1 cellular context compared by ENCODE assay signal in genomic region chrX:110462957-110463356, GRCh38.
TF ChIP-seq lines count a peak whose summit lies in the region.

No MANE protein-coding gene starts in this region.

TF ChIP-seq in GM23338, 12 proteins besides CTCF, POLR2A, EP300 and RAD21 (continued from another document):
- TF ChIP-seq ZNF462 (CRISPR knock-in tag; IDR thresholded peaks at IDR 0.05) = no peak
- TF ChIP-seq REST (IDR thresholded peaks at IDR 0.05; ENCODE audit: unreplicated experiment) = no peak
- no peak for TF ChIP-seq EZH2phosphoT487 (IDR thresholded peaks at IDR 0.05; ENCODE audit: unreplicated experiment)
- no peak for TF ChIP-seq STAT1 (IDR thresholded peaks at IDR 0.05; ENCODE audit: unreplicated experiment)
